Comparison of ENCODE assay signal across 14 cellular contexts in genomic region chr6:69696273-69696672, GRCh38.
DNase-seq lines count a peak whose midpoint lies in the region; ATAC-seq and TF ChIP-seq lines count a peak whose summit lies in the region.
"Had no signal": no experiment of that assay in that cellular context is flagged by ENCODE, and none has a peak within 500 bp of the region (broad histone marks: within the 10 kb centered on the region; RNA-seq: fewer than 3 reads in every experiment).

No MANE protein-coding gene starts in this region.

- TF ChIP-seq CTCF in GM20000 (IDR thresholded peaks at IDR 0.05; ENCODE audit: extremely low read depth, missing control alignments) (no peak), choroid plexus epithelial cell (conservative IDR thresholded peaks at IDR 0.05; ENCODE audit: low read depth, low read length) (no peak), lower lobe of right lung (IDR thresholded peaks at IDR 0.05) (no peak)

- peaks cover 42% of the 10 kb centered on the region for H3K36me3 ChIP-seq in lower lobe of right lung

- peaks cover 18% of the 10 kb centered on the region for H3K36me3 Mint-ChIP-seq in natural killer cell treated with Interleukin-12 subunit alpha and Interleukin-12 subunit beta and Interleukin-15 and Interleukin-18, amount 100 ng/mL, for 72 hours

- no peaks in the 10 kb centered on the region for H3K27me3 ChIP-seq in lower lobe of right lung (ENCODE audit: low read depth)
- H3K27me3 ChIP-seq: dorsolateral prefrontal cortex had no signal

- no peaks in the 10 kb centered on the region for H3K4me1 Mint-ChIP-seq in natural killer cell treated with Interleukin-12 subunit alpha and Interleukin-12 subunit beta and Interleukin-15 and Interleukin-18, amount 100 ng/mL, for 72 hours (ENCODE audit: low read depth in 2 of 2)

- H3K4me3 ChIP-seq in choroid plexus epithelial cell (ENCODE audit: low read depth, low read length) (no peak overlapping the region), lower lobe of right lung (no peak overlapping the region)
- H3K4me3 ChIP-seq: dorsolateral prefrontal cortex had no signal

- no peaks in the 10 kb centered on the region for H3K27me3 Mint-ChIP-seq in natural killer cell treated with Interleukin-12 subunit alpha and Interleukin-12 subunit beta and Interleukin-15 and Interleukin-18, amount 100 ng/mL, for 72 hours

- ATAC-seq in GM18505 (IDR thresholded peaks at IDR 0.05; ENCODE audit: unreplicated experiment) (peak; percentile 72), HG03575 (IDR thresholded peaks at IDR 0.05; ENCODE audit: extremely low read depth, insufficient number of reproducible peaks, low FRiP score, unreplicated experiment) (peak; percentile 78), lower lobe of right lung (no peak), HG03045 (IDR thresholded peaks at IDR 0.05; ENCODE audit: unreplicated experiment) (no peak)
- no peak for ATAC-seq in natural killer cell treated with Interleukin-12 subunit alpha and Interleukin-12 subunit beta and Interleukin-15 and Interleukin-18, amount 100 ng/mL, for 72 hours

- no peaks in the 10 kb centered on the region for H3K9me3 Mint-ChIP-seq in natural killer cell treated with Interleukin-12 subunit alpha and Interleukin-12 subunit beta and Interleukin-15 and Interleukin-18, amount 100 ng/mL, for 72 hours
- H3K9me3 Mint-ChIP-seq: activated T-helper 1 cell treated with anti-CD3 and anti-CD28 coated beads, Interleukin-12 subunit alpha, Interleukin-12 subunit beta, Interleukin-2, Interleukin-4 antibody, amounts not matched to agents 30 ng/mL and 10 ng/mL and 1 ng/mL, durations not matched to agents 14 hours and 24 hours and 36 hours had no signal

- H3K9me3 ChIP-seq in lower lobe of right lung: no peaks in the 10 kb centered on the region

- no peak overlapping the region for H3K4me3 Mint-ChIP-seq in natural killer cell treated with Interleukin-12 subunit alpha and Interleukin-12 subunit beta and Interleukin-15 and Interleukin-18, amount 100 ng/mL, for 72 hours
- H3K4me3 Mint-ChIP-seq: activated T-helper 1 cell treated with anti-CD3 and anti-CD28 coated beads, Interleukin-12 subunit alpha, Interleukin-12 subunit beta, Interleukin-2, Interleukin-4 antibody, amounts not matched to agents 30 ng/mL and 10 ng/mL and 1 ng/mL, durations not matched to agents 14 hours and 24 hours and 36 hours had no signal

- intact Hi-C loops in lower lobe of right lung (cut with DNase I): no loop called here

- no peak overlapping the region for H3K27ac Mint-ChIP-seq in natural killer cell treated with Interleukin-12 subunit alpha and Interleukin-12 subunit beta and Interleukin-15 and Interleukin-18, amount 100 ng/mL, for 72 hours
- H3K27ac Mint-ChIP-seq: activated T-helper 1 cell treated with anti-CD3 and anti-CD28 coated beads, Interleukin-12 subunit alpha, Interleukin-12 subunit beta, Interleukin-2, Interleukin-4 antibody, amounts not matched to agents 30 ng/mL and 10 ng/mL and 1 ng/mL, durations not matched to agents 14 hours and 24 hours and 36 hours had no signal

- DNase-seq in GM20000 (ENCODE audit: low spot score) (peak; percentile 2), choroid plexus epithelial cell (ENCODE audit: low read depth) (peak; percentile 28), NCI-H2171 (lab: John Stamatoyannopoulos, UW) (no peak), lower lobe of right lung (no peak)
- DNase-seq in natural killer cell treated with Interleukin-12 subunit alpha and Interleukin-12 subunit beta and Interleukin-15 and Interleukin-18, amount 100 ng/mL, for 72 hours (ENCODE audit: low spot score): no peak
- DNase-seq: dorsolateral prefrontal cortex, head of caudate nucleus, midbrain, retina, T1000 had no signal

- no peaks in the 10 kb centered on the region for H3K4me1 ChIP-seq in lower lobe of right lung

- H3K27ac ChIP-seq in lower lobe of right lung: no peak overlapping the region
- H3K27ac ChIP-seq: dorsolateral prefrontal cortex had no signal

- TF ChIP-seq POLR2A in GM18505 (IDR thresholded peaks at IDR 0.05; ENCODE audit: borderline replicate concordance, extremely low read depth, insufficient read depth, insufficient read length): no peak

Comparison
In these comparisons a context has a peak if more than half of its experiments do, and no peak if none do; other contexts are left out.
1. ATAC-seq: peak in GM18505 (single experiment) and HG03575 (single experiment); none in lower lobe of right lung (0 of 2), natural killer cell treated with Interleukin-12 subunit alpha and Interleukin-12 subunit beta and Interleukin-15 and Interleukin-18, amount 100 ng/mL, for 72 hours (0 of 2) and HG03045 (single experiment).
2. DNase-seq: peak in GM20000 (single experiment) and choroid plexus epithelial cell (single experiment); none in NCI-H2171 (single experiment), lower lobe of right lung (single experiment) and natural killer cell treated with Interleukin-12 subunit alpha and Interleukin-12 subunit beta and Interleukin-15 and Interleukin-18, amount 100 ng/mL, for 72 hours (single experiment).